Comparison of ENCODE assay signal across 28 cellular contexts in the genomic region with DNA sequence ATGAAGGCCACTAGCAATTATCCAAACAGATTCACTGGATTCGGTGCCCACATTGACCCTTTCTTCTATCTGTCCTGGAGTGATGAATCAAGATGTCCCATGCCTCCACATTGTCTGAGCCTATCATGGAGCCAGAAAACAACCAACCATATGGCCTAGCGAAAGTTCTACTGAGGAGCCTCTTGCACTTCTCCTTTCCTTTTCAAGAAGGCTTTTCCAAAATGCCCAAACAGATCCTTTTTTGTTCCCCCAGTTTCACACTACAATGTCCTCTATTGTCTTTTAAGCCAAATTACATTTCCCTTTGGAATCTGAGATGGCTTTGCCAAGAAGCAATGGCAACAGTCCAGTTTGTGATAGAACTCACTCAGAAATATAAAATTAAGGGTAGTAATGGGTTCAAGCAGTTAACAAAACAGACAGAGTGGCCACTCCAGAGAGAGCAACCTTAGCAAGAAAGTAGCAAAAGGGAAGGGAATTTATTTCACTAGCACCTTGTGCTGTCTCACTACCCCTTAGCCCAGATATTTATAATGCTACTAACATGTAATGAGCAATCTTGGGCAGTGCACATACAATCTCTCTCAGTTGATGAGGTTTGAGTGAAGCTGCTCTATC.
"Had no signal": no experiment of that assay in that cellular context is flagged by ENCODE, and none has a peak within 500 bp of the region (broad histone marks: within the 10 kb centered on the region; RNA-seq: fewer than 3 reads in every experiment).

No MANE protein-coding gene starts in this region.

- H3K36me3 Mint-ChIP-seq: activated naive CD8-positive, alpha-beta T cell; brain; memory B cell; naive thymus-derived CD4-positive, alpha-beta T cell; stimulated activated effector memory CD8-positive, alpha-beta T cell treated with anti-CD3 and anti-CD28 coated beads, Interleukin-12 subunit alpha, Interleukin-12 subunit beta, amount 100 ng/mL, for 72 hours had no signal

- H3K27me3 Mint-ChIP-seq: T-helper 17 cell had no signal

- H3K36me3 ChIP-seq: sigmoid colon, thoracic aorta, uterus, WERI-Rb-1 had no signal

- H3K4me1 Mint-ChIP-seq: brain; stimulated activated effector memory CD8-positive, alpha-beta T cell treated with anti-CD3 and anti-CD28 coated beads, Interleukin-12 subunit alpha, Interleukin-12 subunit beta, amount 100 ng/mL, for 72 hours; T-helper 17 cell had no signal

- H3K4me3 ChIP-seq: sigmoid colon, thoracic aorta, uterus had no signal

- H3K4me1 ChIP-seq: sigmoid colon, uterus had no signal

- ATAC-seq: activated CD4-positive, CD25-positive, alpha-beta regulatory T cell treated with anti-CD3 and anti-CD28 coated beads, Interleukin-2, amount 50 U/mL, for 24 hours; effector memory CD8-positive, alpha-beta T cell; naive thymus-derived CD4-positive, alpha-beta T cell; stimulated activated effector memory CD8-positive, alpha-beta T cell treated with anti-CD3 and anti-CD28 coated beads, Interleukin-12 subunit alpha, Interleukin-12 subunit beta, amount 100 ng/mL, for 72 hours; T-helper 17 cell had no signal

- H3K27ac ChIP-seq: sigmoid colon, thoracic aorta, uterus, WERI-Rb-1 had no signal

- H3K27ac Mint-ChIP-seq: activated naive CD8-positive, alpha-beta T cell; effector memory CD8-positive, alpha-beta T cell; memory B cell; naive thymus-derived CD4-positive, alpha-beta T cell; stimulated activated effector memory CD8-positive, alpha-beta T cell treated with anti-CD3 and anti-CD28 coated beads, Interleukin-12 subunit alpha, Interleukin-12 subunit beta, amount 100 ng/mL, for 72 hours; stimulated activated naive CD8-positive, alpha-beta T cell treated with anti-CD3 and anti-CD28 coated beads, Interleukin-15, Interleukin-2, amounts not matched to agents 100 ng/mL and 50 ng/mL, for 24 hours; T-helper 17 cell had no signal

- DNase-seq: activated CD4-positive, alpha-beta T cell treated with anti-CD3 and anti-CD28 coated beads for 48 hours; activated CD4-positive, alpha-beta T cell treated with anti-CD3 and anti-CD28 coated beads, Interleukin-2, amount 50 U/mL, for 48 hours; activated CD8-positive, alpha-beta memory T cell treated with anti-CD3 and anti-CD28 coated beads for 24 hours; activated effector memory CD4-positive, alpha-beta T cell treated with Interleukin-2 at 50 U/mL for 16 hours; activated naive CD4-positive, alpha-beta T cell treated with Interleukin-2 at 50 U/mL for 16 hours; aorta; caudate nucleus; cortex of kidney; effector memory CD8-positive, alpha-beta T cell; erythroblast; midbrain; naive thymus-derived CD4-positive, alpha-beta T cell; sigmoid colon; small intestine; stimulated activated CD4-positive, alpha-beta T cell treated with anti-CD3 and anti-CD28 coated beads, Interleukin-4, amount 100 ng/mL, for 24 hours; T-helper 17 cell; T1000; trophoblast cell; uterus; WERI-Rb-1 had no signal

- H3K9me3 ChIP-seq: sigmoid colon, thoracic aorta, uterus had no signal

- H3K27me3 ChIP-seq: sigmoid colon, uterus had no signal

- H3K9me3 Mint-ChIP-seq: neural crest cell; stimulated activated effector memory CD8-positive, alpha-beta T cell treated with anti-CD3 and anti-CD28 coated beads, Interleukin-12 subunit alpha, Interleukin-12 subunit beta, amount 100 ng/mL, for 72 hours had no signal

- H3K4me3 Mint-ChIP-seq: activated naive CD8-positive, alpha-beta T cell; brain; effector memory CD8-positive, alpha-beta T cell; memory B cell; naive thymus-derived CD4-positive, alpha-beta T cell; neural crest cell; stimulated activated effector memory CD8-positive, alpha-beta T cell treated with anti-CD3 and anti-CD28 coated beads, Interleukin-12 subunit alpha, Interleukin-12 subunit beta, amount 100 ng/mL, for 72 hours; stimulated activated naive CD8-positive, alpha-beta T cell treated with anti-CD3 and anti-CD28 coated beads, Interleukin-15, Interleukin-2, amounts not matched to agents 100 ng/mL and 50 ng/mL, for 24 hours; T-helper 17 cell had no signal
